In genomic region chr14:96180004-96180403, GRCh38 we compare ENCODE assay signal across 22 cellular contexts. TPM values are rescaled to one million over a fixed set of nuclear protein-coding genes. Genes with fewer than 3 reads are reported as not detected.
"Had no signal": no experiment of that assay in that cellular context is flagged by ENCODE, and none has a peak within 500 bp of the region (broad histone marks: within the 10 kb centered on the region; RNA-seq: fewer than 3 reads in every experiment).

No MANE protein-coding gene starts in this region.

- ATAC-seq: gastroesophageal sphincter; left lobe of liver; naive thymus-derived CD4-positive, alpha-beta T cell; psoas muscle; right lobe of liver; stimulated activated memory B cell treated with anti-CD40 and anti-IgM and Interleukin-4, amounts not matched to agents 10 μg/mL and 1 μg/mL and 100 μg/mL, for 72 hours; stimulated activated naive CD8-positive, alpha-beta T cell treated with anti-CD3 and anti-CD28 coated beads, Interleukin-15, amount 100 ng/mL, for 72 hours had no signal

- H3K9ac ChIP-seq: parathyroid adenoma had no signal

- DNase-seq: dermis blood vessel endothelial cell; esophagus squamous epithelium; foreskin fibroblast; glutamatergic neuron; islet precursor cell; mammary epithelial cell; naive thymus-derived CD4-positive, alpha-beta T cell; nephron progenitor cell; psoas muscle; retina; spleen; stimulated activated CD4-positive, alpha-beta T cell treated with anti-CD3 and anti-CD28 coated beads, Interleukin-15, amount 100 ng/mL, for 24 hours; stimulated activated CD4-positive, alpha-beta T cell treated with anti-CD3 and anti-CD28 coated beads, Interleukin-1b, Interleukin-23, amount 100 ng/mL, for 48 hours; stimulated activated CD4-positive, alpha-beta T cell treated with anti-CD3 and anti-CD28 coated beads, Interleukin-4, amount 100 ng/mL, for 24 hours; stimulated activated naive CD8-positive, alpha-beta T cell treated with anti-CD3 and anti-CD28 coated beads, Interleukin-15, amount 100 ng/mL, for 72 hours; testis; transverse colon had no signal

- H3K9me3 ChIP-seq: esophagus squamous epithelium, gastroesophageal sphincter, psoas muscle, right lobe of liver, spleen, testis, transverse colon had no signal

- H3K79me2 ChIP-seq: parathyroid adenoma had no signal

- H2AFZ ChIP-seq: parathyroid adenoma had no signal

- H3K4me1 ChIP-seq: parathyroid adenoma, psoas muscle, right lobe of liver, spleen had no signal

- H3K27ac ChIP-seq: psoas muscle, right lobe of liver, spleen, testis had no signal

- H3K4me3 ChIP-seq: esophagus squamous epithelium, gastroesophageal sphincter, psoas muscle, right lobe of liver, spleen, testis, transverse colon had no signal

- H3K36me3 ChIP-seq: esophagus squamous epithelium, gastroesophageal sphincter, right lobe of liver, spleen, transverse colon had no signal

- H3K27me3 ChIP-seq: esophagus squamous epithelium, right lobe of liver, testis, transverse colon had no signal

RNA-seq across cellular contexts. Expression of gene BDKRB2, which starts 24.6 kb away (rescaled TPM):
- total RNA-seq: naive thymus-derived CD4-positive, alpha-beta T cell had no signal
